Comparison of ENCODE assay signal across 9 cellular contexts in genomic region chr15:73993211-73993994, GRCh38. TPM values are rescaled to one million over a fixed set of nuclear protein-coding genes. Genes with fewer than 3 reads are reported as not detected.
DNase-seq lines count a peak whose midpoint lies in the region; ATAC-seq, FAIRE-seq and TF ChIP-seq lines count a peak whose summit lies in the region.
"Had no signal": no experiment of that assay in that cellular context is flagged by ENCODE, and none has a peak within 500 bp of the region (broad histone marks: within the 10 kb centered on the region; RNA-seq: fewer than 3 reads in every experiment).

No MANE protein-coding gene starts in this region.

- H3K36me3 ChIP-seq in kidney epithelial cell (ENCODE audit: control insufficient read depth, insufficient read depth, low read length) (peaks cover 4% of the 10 kb centered on the region), suprapubic skin (peaks cover 5% of the 10 kb centered on the region)

- H3K4me1 Mint-ChIP-seq in T-helper 2 cell treated with Interferon-gamma antibody and Interleukin-4, amounts not matched to agents 5 μg/mL and 100 μg/mL, for 36 hours (ENCODE audit: low read depth), result peaks cover 46% of the 10 kb centered on the region
- peaks cover 45% of the 10 kb centered on the region for H3K4me1 Mint-ChIP-seq in activated T-helper 2 cell treated with anti-CD3 and anti-CD28 coated beads, Interferon-gamma antibody, Interleukin-2, Interleukin-4, amounts not matched to agents 10 μg/mL and 5 μg/mL and 100 μg/mL, durations not matched to agents 14 hours and 24 hours and 36 hours (ENCODE audit: low read depth)

- H3K27me3 Mint-ChIP-seq in T-helper 2 cell treated with Interferon-gamma antibody and Interleukin-4, amounts not matched to agents 5 μg/mL and 100 μg/mL, for 36 hours (ENCODE audit: low read depth), result no peaks in the 10 kb centered on the region
- no peaks in the 10 kb centered on the region for H3K27me3 Mint-ChIP-seq in activated T-helper 2 cell treated with anti-CD3 and anti-CD28 coated beads, Interferon-gamma antibody, Interleukin-2, Interleukin-4, amounts not matched to agents 10 μg/mL and 5 μg/mL and 100 μg/mL, durations not matched to agents 14 hours and 24 hours and 36 hours (ENCODE audit: low read depth)

- H3K27ac ChIP-seq in suprapubic skin, result peak overlapping the region; percentile 96

- no peaks in the 10 kb centered on the region for H3K9me3 Mint-ChIP-seq in T-helper 2 cell treated with Interferon-gamma antibody and Interleukin-4, amounts not matched to agents 5 μg/mL and 100 μg/mL, for 36 hours
- no peaks in the 10 kb centered on the region for H3K9me3 Mint-ChIP-seq in activated T-helper 2 cell treated with anti-CD3 and anti-CD28 coated beads, Interferon-gamma antibody, Interleukin-2, Interleukin-4, amounts not matched to agents 10 μg/mL and 5 μg/mL and 100 μg/mL, durations not matched to agents 14 hours and 24 hours and 36 hours

- no peak for DNase-seq in T-helper 2 cell treated with Interferon-gamma antibody and Interleukin-4, amounts not matched to agents 5 μg/mL and 100 μg/mL, for 36 hours (ENCODE audit: low spot score)
- DNase-seq in T-helper 2 cell (no peak), kidney epithelial cell (ENCODE audit: low read depth) (no peak), suprapubic skin (ENCODE audit: low spot score in 2 of 2) (peak in 1 of 2 donors; percentile 63), RCC 7860 (ENCODE audit: low spot score) (no peak), COLO668 (lab: John Stamatoyannopoulos, UW; ENCODE audit: unreplicated experiment) (no peak)
- DNase-seq in activated T-helper 2 cell treated with anti-CD3 and anti-CD28 coated beads, Interferon-gamma antibody, Interleukin-2, Interleukin-4, amounts not matched to agents 10 μg/mL and 5 μg/mL and 100 μg/mL, durations not matched to agents 14 hours and 24 hours and 36 hours (ENCODE audit: low spot score), result no peak

- TF ChIP-seq POLR2A in suprapubic skin (IDR thresholded peaks at IDR 0.05), result no peak

- no peak for ATAC-seq in GM18867 (IDR thresholded peaks at IDR 0.05; ENCODE audit: unreplicated experiment)

- 93% methylated on average over 10 of the region's 10 CpGs for WGBS in suprapubic skin

- H3K4me1 ChIP-seq in suprapubic skin, result peaks cover 80% of the 10 kb centered on the region

- H3K27me3 ChIP-seq in kidney epithelial cell (ENCODE audit: control insufficient read depth, insufficient read depth, low read length) (no peaks in the 10 kb centered on the region), suprapubic skin (no peaks in the 10 kb centered on the region)

- no peak for FAIRE-seq in RCC 7860 (lab: Jason Lieb, UNC)
- FAIRE-seq: endometrium had no signal

- peaks cover 22% of the 10 kb centered on the region for H3K36me3 Mint-ChIP-seq in T-helper 2 cell treated with Interferon-gamma antibody and Interleukin-4, amounts not matched to agents 5 μg/mL and 100 μg/mL, for 36 hours (ENCODE audit: low read depth)
- H3K36me3 Mint-ChIP-seq in activated T-helper 2 cell treated with anti-CD3 and anti-CD28 coated beads, Interferon-gamma antibody, Interleukin-2, Interleukin-4, amounts not matched to agents 10 μg/mL and 5 μg/mL and 100 μg/mL, durations not matched to agents 14 hours and 24 hours and 36 hours (ENCODE audit: low read depth), result peaks cover 23% of the 10 kb centered on the region

- H3K4me3 Mint-ChIP-seq in T-helper 2 cell treated with Interferon-gamma antibody and Interleukin-4, amounts not matched to agents 5 μg/mL and 100 μg/mL, for 36 hours, result peak overlapping the region; percentile 94
- H3K4me3 Mint-ChIP-seq in activated T-helper 2 cell treated with anti-CD3 and anti-CD28 coated beads, Interferon-gamma antibody, Interleukin-2, Interleukin-4, amounts not matched to agents 10 μg/mL and 5 μg/mL and 100 μg/mL, durations not matched to agents 14 hours and 24 hours and 36 hours (ENCODE audit: low read depth), result peak overlapping the region; percentile 90

- TF ChIP-seq CTCF in kidney epithelial cell (IDR thresholded peaks at IDR 0.05; ENCODE audit: insufficient read depth, low read length, poor library complexity, severe bottlenecking), result no peak
- TF ChIP-seq CTCF in suprapubic skin (IDR thresholded peaks at IDR 0.05), result no peak

- H3K9me3 ChIP-seq in suprapubic skin, result no peaks in the 10 kb centered on the region

- peak overlapping the region; percentile 89 for H3K27ac Mint-ChIP-seq in T-helper 2 cell treated with Interferon-gamma antibody and Interleukin-4, amounts not matched to agents 5 μg/mL and 100 μg/mL, for 36 hours
- peak overlapping the region; percentile 94 for H3K27ac Mint-ChIP-seq in activated T-helper 2 cell treated with anti-CD3 and anti-CD28 coated beads, Interferon-gamma antibody, Interleukin-2, Interleukin-4, amounts not matched to agents 10 μg/mL and 5 μg/mL and 100 μg/mL, durations not matched to agents 14 hours and 24 hours and 36 hours

- TF ChIP-seq EP300 in suprapubic skin (IDR thresholded peaks at IDR 0.05), result no peak

- intact Hi-C loops in activated T-helper 2 cell treated with anti-CD3 and anti-CD28 coated beads, Interferon-gamma antibody, Interleukin-2, Interleukin-4, amounts not matched to agents 10 μg/mL and 5 μg/mL and 100 μg/mL, durations not matched to agents 14 hours and 24 hours and 36 hours (cut with micrococcal nuclease), result loop anchor here (10.0 kb wide), 2 partner anchors 471 to 791 kb away; partner anchors contain the start of genes CSK and UBL7

- H3K4me3 ChIP-seq in kidney epithelial cell (ENCODE audit: low read depth, low read length), result peak overlapping the region; percentile 94
- H3K4me3 ChIP-seq in suprapubic skin, result peak overlapping the region; percentile 85

RNA-seq across cellular contexts. Expression of gene PML, which starts 1.1 kb away (rescaled TPM):
- total RNA-seq in activated T-helper 2 cell treated with anti-CD3 and anti-CD28 coated beads, Interferon-gamma antibody, Interleukin-2, Interleukin-4, amounts not matched to agents 10 μg/mL and 5 μg/mL and 100 μg/mL, durations not matched to agents 14 hours and 24 hours and 36 hours, result 64.5 and 70.2 TPM in 2 replicates
- total RNA-seq in kidney epithelial cell (94.1 and 146 TPM in 2 replicates), suprapubic skin (100 to 1,000 TPM in 1 of 4 donors, 10 to 100 TPM in 3; 59.2 to 111 (median 82.5) TPM)

RNA-seq across cellular contexts. Expression of gene STOML1, which starts 1.3 kb away (rescaled TPM):
- 8.6 and 9.2 TPM in 2 replicates for total RNA-seq in activated T-helper 2 cell treated with anti-CD3 and anti-CD28 coated beads, Interferon-gamma antibody, Interleukin-2, Interleukin-4, amounts not matched to agents 10 μg/mL and 5 μg/mL and 100 μg/mL, durations not matched to agents 14 hours and 24 hours and 36 hours
- total RNA-seq in kidney epithelial cell, result 13.6 and 18.3 TPM in 2 replicates
- total RNA-seq in suprapubic skin, result 10 to 100 TPM in 3 of 4 donors, 1 to 10 TPM in 1; 9.7 to 25.3 (median 10.7) TPM
